In genomic region chr6:2875840-2876207, GRCh38 we compare ENCODE assay signal across 1 cellular context.
TF ChIP-seq lines count a peak whose summit lies in the region.

No MANE protein-coding gene starts in this region.

TF ChIP-seq in A549, 52 proteins besides CTCF, POLR2A, EP300 and RAD21 (continued from another document):
- TF ChIP-seq NR3C1 (IDR thresholded peaks at IDR 0.05), result no peak
- TF ChIP-seq HDAC2 (IDR thresholded peaks at IDR 0.05), result no peak
